Comparison of ENCODE assay signal across 17 cellular contexts in the genomic region with DNA sequence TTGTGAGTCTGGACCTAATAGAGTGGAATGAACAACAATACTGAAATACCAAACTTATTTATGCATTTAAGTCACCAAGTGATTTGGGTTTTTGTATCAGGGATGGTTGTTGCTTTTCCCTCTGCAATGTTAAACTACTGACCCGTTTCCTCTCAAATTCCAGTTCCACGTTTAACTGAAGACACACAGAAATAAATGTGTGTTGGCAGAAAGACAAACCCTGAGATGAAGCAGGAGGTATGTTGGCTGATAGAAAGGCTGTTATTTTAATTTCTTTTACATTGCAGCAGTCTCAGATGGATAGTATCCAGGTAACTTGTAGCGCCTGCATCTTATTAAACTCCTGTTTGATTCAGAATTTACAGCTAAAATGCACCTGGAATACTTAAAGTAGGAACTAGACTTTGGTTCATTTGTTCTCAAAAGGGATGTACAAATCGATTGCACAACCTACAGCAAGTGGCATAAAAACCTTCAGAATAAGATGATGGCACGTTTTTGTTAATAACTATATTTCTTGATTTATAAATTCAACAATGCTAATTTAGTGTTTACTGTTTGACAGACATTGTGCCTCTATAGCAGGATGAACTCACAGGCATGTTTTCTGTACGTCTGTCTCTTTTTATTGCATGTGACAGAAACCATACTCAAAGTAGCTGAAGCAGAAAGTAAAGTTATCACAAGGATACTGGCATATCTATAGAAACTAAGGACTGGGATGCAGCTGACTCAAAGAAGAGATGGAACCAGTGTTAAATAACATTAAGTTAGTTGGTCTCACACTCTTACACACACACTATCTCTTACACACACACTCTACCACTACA.
DNase-seq lines count a peak whose midpoint lies in the region; ATAC-seq, FAIRE-seq and TF ChIP-seq lines count a peak whose summit lies in the region.
"Had no signal": no experiment of that assay in that cellular context is flagged by ENCODE, and none has a peak within 500 bp of the region (broad histone marks: within the 10 kb centered on the region; RNA-seq: fewer than 3 reads in every experiment).

No MANE protein-coding gene starts in this region.

- no peak for TF ChIP-seq POLR2A in A549 (IDR thresholded peaks at IDR 0.05; ENCODE audit: low read length)

- no peaks in the 10 kb centered on the region for H4K20me1 ChIP-seq in OCI-LY7 (ENCODE audit: insufficient read depth, low read length)

- peaks cover 19% of the 10 kb centered on the region for H3K4me1 ChIP-seq in A549
- peaks cover 11% of the 10 kb centered on the region for H3K4me1 ChIP-seq in OCI-LY7 (ENCODE audit: insufficient read depth, low read length, poor library complexity, severe bottlenecking)

- BruUV-seq in OCI-LY7 (replicated peaks; lab: Mats Ljungman, UMichigan), result no TSS peak

- POLR2A ChIA-PET in A549 (lab: Yijun Ruan, JAX), result no interaction called here
- POLR2A ChIA-PET in OCI-LY7 (lab: Charles Lee), result interaction anchor here (1.8 to 4.5 kb wide), 2 partner anchors 10 to 13 kb away, joined by 4 to 20 read pairs; no protein-coding TSS in a partner anchor
- POLR2A ChIA-PET in activated CD4-positive, alpha-beta T cell treated with anti-CD3 and anti-CD28 coated beads for 36 hours (lab: Charles Lee), result no interaction called here

- no peak for TF ChIP-seq EP300 in A549 (IDR thresholded peaks at IDR 0.05)

- H2AFZ ChIP-seq in OCI-LY7 (ENCODE audit: low read length), result no peak overlapping the region

- no peaks in the 10 kb centered on the region for H3K36me3 Mint-ChIP-seq in activated CD4-positive, alpha-beta T cell treated with anti-CD3 and anti-CD28 coated beads for 36 hours (ENCODE audit: low read depth)

- no peaks in the 10 kb centered on the region for H3K9me3 ChIP-seq in A549
- H3K9me3 ChIP-seq in OCI-LY7 (ENCODE audit: low read length), result no peaks in the 10 kb centered on the region

- no peak overlapping the region for H3K27ac Mint-ChIP-seq in activated CD4-positive, alpha-beta T cell treated with anti-CD3 and anti-CD28 coated beads for 36 hours
- H3K27ac Mint-ChIP-seq: B cell, GM23338 had no signal

- intact Hi-C loops in OCI-LY7 (cut with micrococcal nuclease; ENCODE audit: unreplicated experiment), result no loop called here
- intact Hi-C loops in activated CD4-positive, alpha-beta T cell treated with anti-CD3 and anti-CD28 coated beads for 36 hours (cut with DNase I, micrococcal nuclease), result no loop called here

- no peak for ATAC-seq in A549
- no peak for ATAC-seq in activated CD4-positive, alpha-beta T cell treated with anti-CD3 and anti-CD28 coated beads for 36 hours

- no peaks in the 10 kb centered on the region for H3K9me3 Mint-ChIP-seq in activated CD4-positive, alpha-beta T cell treated with anti-CD3 and anti-CD28 coated beads for 36 hours (ENCODE audit: low read depth)
- H3K9me3 Mint-ChIP-seq: GM23338 had no signal

- in situ Hi-C loops in astrocyte of the cerebellum (cut with HindIII; ENCODE audit: low sequenced_read_pairs), result no loop called here

- H3K36me3 ChIP-seq in OCI-LY7 (ENCODE audit: insufficient read depth, low read length), result no peaks in the 10 kb centered on the region

- no peaks in the 10 kb centered on the region for H3K9me2 ChIP-seq in OCI-LY7 (ENCODE audit: insufficient read depth, low read length)

- 59% methylated on average over 6 of the region's 6 CpGs for WGBS in A549 (ENCODE audit: missing lambda C conversion rate)

- FAIRE-seq in A549 (lab: Jason Lieb, UNC), result peak; percentile 28
- FAIRE-seq: G401.6, GM18507, TTC549 had no signal

- H3K79me2 ChIP-seq in OCI-LY7 (ENCODE audit: insufficient read depth, low read depth, low read length), result no peaks in the 10 kb centered on the region

- no peaks in the 10 kb centered on the region for H3K27me3 Mint-ChIP-seq in activated CD4-positive, alpha-beta T cell treated with anti-CD3 and anti-CD28 coated beads for 36 hours
- H3K27me3 Mint-ChIP-seq: B cell had no signal

- H3K4me2 ChIP-seq in A549 (0 out of 3 replicates have a peak overlapping the region, but pooled peaks have one; percentile 20), OCI-LY7 (ENCODE audit: low read length) (no peak overlapping the region)
- H3K4me2 ChIP-seq: GM23338 had no signal

- TF ChIP-seq RAD21 in A549 (conservative IDR thresholded peaks at IDR 0.05 in 1 of 2, IDR thresholded peaks at IDR 0.05 in 1 of 2), result no peak

- CTCF ChIA-PET in A549 (lab: Yijun Ruan, JAX) (interaction anchor here (2.0 kb wide), 1 partner anchor 11 kb away, joined by 4 read pairs; no protein-coding TSS in a partner anchor), OCI-LY7 (lab: Charles Lee; ENCODE audit: unreplicated experiment) (no interaction called here)
- CTCF ChIA-PET in activated CD4-positive, alpha-beta T cell treated with anti-CD3 and anti-CD28 coated beads for 36 hours (lab: Charles Lee), result no interaction called here

- peak overlapping the region in 1 of 2 experiments; percentile 57; a peak in 3 of 6 replicates for H3K27ac ChIP-seq in A549
- no peak overlapping the region for H3K27ac ChIP-seq in OCI-LY7 (ENCODE audit: low read depth, low read length, poor library complexity, severe bottlenecking)

- TF ChIP-seq CTCF in A549 (IDR thresholded peaks at IDR 0.05) (no peak), astrocyte of the cerebellum (IDR thresholded peaks at IDR 0.05; ENCODE audit: low read depth, low read length, missing control alignments) (no peak), OCI-LY7 (conservative IDR thresholded peaks at IDR 0.05; ENCODE audit: low read length) (no peak)

- no peak overlapping the region for H3K4me3 Mint-ChIP-seq in activated CD4-positive, alpha-beta T cell treated with anti-CD3 and anti-CD28 coated beads for 36 hours
- H3K4me3 Mint-ChIP-seq: B cell, GM23338 had no signal

- no peak for DNase-seq in A549 (ENCODE audit: low read depth in 1 of 2, low spot score in 1 of 2)
- DNase-seq in H4 (ENCODE audit: low spot score), result peak; percentile 25
- peak; percentile 69 for DNase-seq in astrocyte of the cerebellum (ENCODE audit: low read depth)
- DNase-seq in iris pigment epithelial cell (ENCODE audit: low read depth), result peak; percentile 63
- no peak for DNase-seq in OCI-LY7 (ENCODE audit: low spot score)
- no peak for DNase-seq in activated naive CD4-positive, alpha-beta T cell treated with Interleukin-2 at 50 U/mL for 16 hours
- no peak for DNase-seq in NCI-H1930 (lab: John Stamatoyannopoulos, UW)
- DNase-seq in activated CD4-positive, alpha-beta T cell treated with anti-CD3 and anti-CD28 coated beads for 36 hours, result no peak
- DNase-seq: activated effector memory CD4-positive, alpha-beta T cell treated with anti-CD3 and anti-CD28 coated beads, Interleukin-2, amount 50 U/mL, for 16 hours; MV-4-11; posterior cingulate gyrus; stimulated activated CD4-positive, alpha-beta T cell treated with anti-CD3 and anti-CD28 coated beads, Interleukin-1b, Interleukin-23, amount 100 ng/mL, for 48 hours had no signal

- H3K4me3 ChIP-seq in A549 (no peak overlapping the region), astrocyte of the cerebellum (ENCODE audit: low read depth, low read length) (no peak overlapping the region), OCI-LY7 (ENCODE audit: low read depth, low read length, poor library complexity, severe bottlenecking) (no peak overlapping the region)
- H3K4me3 ChIP-seq: GM23338 had no signal

- H3K4me1 Mint-ChIP-seq in activated CD4-positive, alpha-beta T cell treated with anti-CD3 and anti-CD28 coated beads for 36 hours, result peaks cover 12% of the 10 kb centered on the region

TF ChIP-seq in A549, 52 proteins besides CTCF, POLR2A, EP300 and RAD21:
- no peak for TF ChIP-seq HDAC2 (IDR thresholded peaks at IDR 0.05)
- TF ChIP-seq CEBPB (IDR thresholded peaks at IDR 0.05), result peak; percentile 64 to 73; a peak in 3 of 4 replicates
TF ChIP-seq in A549: peak in this region for 1.

Comparison
In these comparisons a context has a peak if more than half of its experiments do, and no peak if none do; other contexts are left out.
1. DNase-seq: peak in H4 (single experiment), astrocyte of the cerebellum (single experiment) and iris pigment epithelial cell (single experiment); none in A549 (0 of 2), OCI-LY7 (single experiment), activated naive CD4-positive, alpha-beta T cell treated with Interleukin-2 at 50 U/mL for 16 hours (single experiment), NCI-H1930 (0 of 2) and activated CD4-positive, alpha-beta T cell treated with anti-CD3 and anti-CD28 coated beads for 36 hours (single experiment).